In genomic region chr20:5061209-5061608, GRCh38 we compare ENCODE assay signal across 12 cellular contexts. TPM values are rescaled to one million over a fixed set of nuclear protein-coding genes. Genes with fewer than 3 reads are reported as not detected.
DNase-seq lines count a peak whose midpoint lies in the region; TF ChIP-seq lines count a peak whose summit lies in the region.
"Had no signal": no experiment of that assay in that cellular context is flagged by ENCODE, and none has a peak within 500 bp of the region (broad histone marks: within the 10 kb centered on the region; RNA-seq: fewer than 3 reads in every experiment).

No MANE protein-coding gene starts in this region.

- no peak for TF ChIP-seq EP300 in SK-N-SH (IDR thresholded peaks at IDR 0.05; ENCODE audit: borderline replicate concordance in 1 of 2, low read depth in 1 of 2, low read length in 1 of 2)

- H3K4me1 ChIP-seq in SK-N-SH (ENCODE audit: control insufficient read depth in 1 of 2, insufficient read depth in 2 of 2, low read depth in 1 of 2, low read length in 1 of 2) (peaks cover 0 to 13% of the 10 kb centered on the region in 2 experiments; a peak in 2 of 4 replicates), hepatocyte (ENCODE audit: insufficient read depth) (no peaks in the 10 kb centered on the region), SJCRH30 (no peaks in the 10 kb centered on the region)

- H3K4me3 ChIP-seq in SK-N-SH (ENCODE audit: low read depth in 2 of 2, low read length in 1 of 2) (no peak overlapping the region), hepatocyte (no peak overlapping the region), SJCRH30 (no peak overlapping the region)

- H3K27ac ChIP-seq in SK-N-SH (ENCODE audit: low read depth in 2 of 2, low read length in 1 of 2) (peak overlapping the region in 1 of 2 experiments; percentile 23; a peak in 2 of 4 replicates), hepatocyte (no peak overlapping the region), SJCRH30 (no peak overlapping the region)

- CTCF ChIA-PET in SK-N-SH (lab: Yijun Ruan, JAX), result interaction anchor here (0.6 kb wide), 1 partner anchor 160 kb away, joined by 3 read pairs; no protein-coding TSS in a partner anchor

- H3K27me3 ChIP-seq in SK-N-SH (ENCODE audit: insufficient read depth) (no peaks in the 10 kb centered on the region), hepatocyte (no peaks in the 10 kb centered on the region), SJCRH30 (0 out of 2 replicates have a peak, but pooled peaks cover 3% of the 10 kb centered on the region)

- H4K20me1 ChIP-seq in SK-N-SH (ENCODE audit: insufficient read depth) (no peaks in the 10 kb centered on the region), hepatocyte (ENCODE audit: insufficient read depth, poor library complexity, severe bottlenecking) (no peaks in the 10 kb centered on the region)

- WGBS in SK-N-SH (ENCODE audit: low lambda C conversion rate), result 73% methylated on average over 1 of the region's 1 CpG
- WGBS in hepatocyte (ENCODE audit: low lambda C conversion rate, missing lambda C conversion rate), result 85% methylated on average over 1 of the region's 1 CpG

- H3K36me3 ChIP-seq in SK-N-SH (replicated peaks in 1 of 2; ENCODE audit: control insufficient read depth in 1 of 2, insufficient read depth in 2 of 2, low read length in 1 of 2) (no peaks in the 10 kb centered on the region), hepatocyte (replicated peaks; ENCODE audit: insufficient read depth, low read depth) (no peaks in the 10 kb centered on the region), SJCRH30 (no peaks in the 10 kb centered on the region)

- DNase-seq in A172 (ENCODE audit: low spot score) (peak; percentile 95), HPDE6-E6E7 (ENCODE audit: extremely low spot score) (peak; percentile 93), SK-N-SH (no peak), hepatocyte (ENCODE audit: low spot score) (peak; percentile 19), SJCRH30 (no peak), DMS153 (lab: John Stamatoyannopoulos, UW) (no peak), NOMO-1 treated with DMSO at 0.1 percent for 48 hours (lab: John Stamatoyannopoulos, UW; ENCODE audit: unreplicated experiment) (no peak)
- no peak for DNase-seq in activated CD8-positive, alpha-beta memory T cell treated with anti-CD3 and anti-CD28 coated beads, Interleukin-2, amount 50 U/mL, for 48 hours
- DNase-seq: activated CD4-positive, alpha-beta T cell treated with anti-CD3 and anti-CD28 coated beads, Interleukin-2, amount 50 U/mL, for 48 hours; cortex of kidney; NCI-H1092 treated with DMSO at 0.1 percent for 48 hours; NCI-H2227 treated with DMSO at 0.1 percent for 48 hours had no signal

- peaks cover under 1% of the 10 kb centered on the region for H3F3A ChIP-seq in SK-N-SH (replicated peaks; ENCODE audit: insufficient read depth)

- H3K4me2 ChIP-seq in SK-N-SH, result no peak overlapping the region
- no peak overlapping the region for H3K4me2 ChIP-seq in hepatocyte

- H3K79me2 ChIP-seq in SK-N-SH (ENCODE audit: insufficient read depth) (no peaks in the 10 kb centered on the region), hepatocyte (no peaks in the 10 kb centered on the region)

- H3K9me3 ChIP-seq in SK-N-SH, result no peaks in the 10 kb centered on the region
- no peaks in the 10 kb centered on the region for H3K9me3 ChIP-seq in hepatocyte (ENCODE audit: low read depth)
- no peaks in the 10 kb centered on the region for H3K9me3 ChIP-seq in SJCRH30 (replicated peaks)

- TF ChIP-seq RAD21 in SK-N-SH (IDR thresholded peaks at IDR 0.05; ENCODE audit: low read length), result no peak

- H2AFZ ChIP-seq in SK-N-SH (ENCODE audit: low read depth) (0 out of 2 replicates have a peak overlapping the region, but pooled peaks have one; percentile 58), hepatocyte (no peak overlapping the region)

- no peak overlapping the region for H3K9ac ChIP-seq in SK-N-SH

- no peak for TF ChIP-seq CTCF in SK-N-SH (IDR thresholded peaks at IDR 0.05)
- TF ChIP-seq CTCF in hepatocyte (IDR thresholded peaks at IDR 0.05; ENCODE audit: poor library complexity), result no peak

- H3K9me2 ChIP-seq in SK-N-SH, result no peaks in the 10 kb centered on the region
- no peaks in the 10 kb centered on the region for H3K9me2 ChIP-seq in hepatocyte (replicated peaks; ENCODE audit: insufficient read depth)

- POLR2A ChIA-PET in SK-N-SH (lab: Yijun Ruan, JAX), result no interaction called here

TF ChIP-seq in SK-N-SH, 30 proteins besides CTCF, POLR2A, EP300 and RAD21:
- no peak for TF ChIP-seq SIN3A (IDR thresholded peaks at IDR 0.05; ENCODE audit: borderline replicate concordance, low read depth, low read length)
- TF ChIP-seq JUND (IDR thresholded peaks at IDR 0.05), result peak; percentile 32; the same call in 1 of the 2 replicates
- peak; percentile 74 for TF ChIP-seq PBX3 (IDR thresholded peaks at IDR 0.05)
- peak; percentile 54; the same call in 1 of the 2 replicates for TF ChIP-seq FOSL2 (IDR thresholded peaks at IDR 0.05; ENCODE audit: borderline replicate concordance, low read depth)

RNA-seq across cellular contexts. Expression of gene TMEM230, which starts 51.7 kb away (rescaled TPM):
- 129 and 146 TPM in 2 replicates for total RNA-seq in A172 (2014; rRNA removed; shearing (Covaris generic))
- 165 and 201 TPM in 2 replicates for polyA plus RNA-seq in SK-N-SH (2012; rRNA removed)
- 212 and 252 TPM in 2 replicates for polyA plus RNA-seq in SK-N-SH (2012; cell fraction: cytosol; rRNA removed)
- polyA plus RNA-seq in SK-N-SH (2012; cell fraction: nucleus; rRNA removed), result 42.0 and 62.2 TPM in 2 replicates
- total RNA-seq in hepatocyte, result 116 and 117 TPM in 2 replicates
- polyA plus RNA-seq in hepatocyte, result 130 and 136 TPM in 2 replicates
- 162 and 165 TPM in 2 replicates for total RNA-seq in SJCRH30 (2014; rRNA removed; shearing (Covaris generic))

RNA-seq across cellular contexts. Expression of gene PCNA, which starts 58.5 kb away (rescaled TPM):
- 524 and 529 TPM in 2 replicates for total RNA-seq in A172 (2014; rRNA removed; shearing (Covaris generic))
- 185 and 204 TPM in 2 replicates for polyA plus RNA-seq in SK-N-SH (2012; rRNA removed)
- polyA plus RNA-seq in SK-N-SH (2012; cell fraction: cytosol; rRNA removed), result 197 and 205 TPM in 2 replicates
- polyA plus RNA-seq in SK-N-SH (2012; cell fraction: nucleus; rRNA removed), result 75.7 and 102 TPM in 2 replicates
- total RNA-seq in hepatocyte, result 83.3 and 85.6 TPM in 2 replicates
- 38.0 and 47.2 TPM in 2 replicates for polyA plus RNA-seq in hepatocyte
- total RNA-seq in SJCRH30 (2014; rRNA removed; shearing (Covaris generic)), result 431 and 450 TPM in 2 replicates

RNA-seq across cellular contexts. Expression of gene SLC23A2, which starts 59.9 kb away (rescaled TPM):
- total RNA-seq in A172 (2014; rRNA removed; shearing (Covaris generic)), result 22.9 and 25.6 TPM in 2 replicates
- polyA plus RNA-seq in SK-N-SH (2012; rRNA removed), result 14.0 and 14.2 TPM in 2 replicates
- polyA plus RNA-seq in SK-N-SH (2012; cell fraction: cytosol; rRNA removed), result 11.1 and 13.5 TPM in 2 replicates
- 21.5 and 25.3 TPM in 2 replicates for polyA plus RNA-seq in SK-N-SH (2012; cell fraction: nucleus; rRNA removed)
- 11.3 and 13.3 TPM in 2 replicates for total RNA-seq in hepatocyte
- polyA plus RNA-seq in hepatocyte, result 8.2 and 9.0 TPM in 2 replicates
- total RNA-seq in SJCRH30 (2014; rRNA removed; shearing (Covaris generic)), result 19.1 and 21.1 TPM in 2 replicates

Comparison
In these comparisons a context has a peak if more than half of its experiments do, and no peak if none do; other contexts are left out.
1. DNase-seq: peak in A172 (single experiment), HPDE6-E6E7 (single experiment) and hepatocyte (single experiment); none in SK-N-SH (single experiment), activated CD8-positive, alpha-beta memory T cell treated with anti-CD3 and anti-CD28 coated beads, Interleukin-2, amount 50 U/mL, for 48 hours (single experiment), SJCRH30 (0 of 2), DMS153 (single experiment) and NOMO-1 treated with DMSO at 0.1 percent for 48 hours (single experiment).